In the genomic region with DNA sequence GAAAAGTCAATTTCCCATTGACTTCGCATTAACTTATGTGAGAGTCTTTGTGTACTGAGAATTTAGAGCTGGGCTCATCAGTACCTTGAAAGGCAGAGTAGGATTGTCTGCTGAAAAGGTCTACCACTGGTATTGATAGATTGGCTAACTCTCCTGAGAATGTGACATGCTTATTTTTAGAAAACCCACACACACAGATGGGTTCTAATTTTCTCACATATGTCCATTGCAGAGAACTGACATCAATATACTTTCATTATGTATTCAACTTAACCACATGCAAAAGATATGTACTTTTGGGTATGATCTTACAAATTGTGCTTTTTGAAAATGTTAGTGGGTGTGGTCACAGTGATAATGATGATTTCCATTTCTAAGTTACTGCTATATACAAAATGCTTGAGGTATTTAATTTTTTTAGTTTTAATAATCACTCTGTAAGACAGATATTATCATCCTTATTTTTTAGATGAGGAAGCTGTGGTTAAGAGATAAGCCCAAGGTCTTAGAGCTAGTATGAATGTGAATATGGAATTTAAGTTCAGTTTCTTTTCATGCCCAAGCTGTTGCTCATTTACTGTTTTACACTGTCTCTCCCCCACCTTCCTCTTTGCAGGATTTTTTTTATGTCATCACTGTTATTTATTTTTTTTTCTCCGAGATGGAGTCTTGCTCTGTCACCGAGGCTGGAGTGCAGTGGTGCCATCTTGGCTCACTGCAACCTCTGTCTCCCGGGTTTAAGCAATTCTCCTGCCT, we compare ENCODE assay signal across 9 cellular contexts. TPM values are rescaled to one million over a fixed set of nuclear protein-coding genes. Genes with fewer than 3 reads are reported as not detected.
A peak's percentile ranks its signal among the peaks of the same experiment; 100 is the strongest.
DNase-seq lines count a peak whose midpoint lies in the region; ATAC-seq lines count a peak whose summit lies in the region.
"Had no signal": no experiment of that assay in that cellular context is flagged by ENCODE, and none has a peak within 500 bp of the region (broad histone marks: within the 10 kb centered on the region; RNA-seq: fewer than 3 reads in every experiment).

No MANE protein-coding gene starts in this region.

- ATAC-seq in GM18499 (IDR thresholded peaks at IDR 0.05; ENCODE audit: insufficient read depth, unreplicated experiment), result peak; percentile 92
- peak; percentile 89 for ATAC-seq in GM21390 (IDR thresholded peaks at IDR 0.05; ENCODE audit: unreplicated experiment)
- ATAC-seq in HG03280 (IDR thresholded peaks at IDR 0.05; ENCODE audit: unreplicated experiment), result peak; percentile 85
- ATAC-seq in activated naive CD8-positive, alpha-beta T cell treated with anti-CD3 and anti-CD28 coated beads, Interleukin-2, amount 10 ng/mL, durations not matched to agents 7 days and 5 days (ENCODE audit: low read depth), result peak; percentile 47

- no peak for DNase-seq in activated naive CD8-positive, alpha-beta T cell treated with anti-CD3 and anti-CD28 coated beads, Interleukin-2, amount 10 ng/mL, durations not matched to agents 7 days and 5 days
- DNase-seq in NCI-H1930 (lab: John Stamatoyannopoulos, UW) (no peak), DMS53 (lab: John Stamatoyannopoulos, UW) (no peak), dermis blood vessel endothelial cell (no peak), NCI-H2171 (lab: John Stamatoyannopoulos, UW) (no peak)

- H3K4me1 Mint-ChIP-seq in activated naive CD8-positive, alpha-beta T cell treated with anti-CD3 and anti-CD28 coated beads, Interleukin-2, amount 10 ng/mL, durations not matched to agents 7 days and 5 days, result peaks cover 13% of the 10 kb centered on the region

- H3K36me3 Mint-ChIP-seq in activated naive CD8-positive, alpha-beta T cell treated with anti-CD3 and anti-CD28 coated beads, Interleukin-2, amount 10 ng/mL, durations not matched to agents 7 days and 5 days, result peaks cover 28% of the 10 kb centered on the region

- H3K27me3 Mint-ChIP-seq in activated naive CD8-positive, alpha-beta T cell treated with anti-CD3 and anti-CD28 coated beads, Interleukin-2, amount 10 ng/mL, durations not matched to agents 7 days and 5 days, result no peaks in the 10 kb centered on the region
- H3K27me3 Mint-ChIP-seq: stimulated activated naive CD8-positive, alpha-beta T cell treated with anti-CD3 and anti-CD28 coated beads, Interleukin-15, Interleukin-2, amounts not matched to agents 100 ng/mL and 50 ng/mL, for 24 hours had no signal

- no peak overlapping the region for H3K27ac Mint-ChIP-seq in activated naive CD8-positive, alpha-beta T cell treated with anti-CD3 and anti-CD28 coated beads, Interleukin-2, amount 10 ng/mL, durations not matched to agents 7 days and 5 days
- H3K27ac Mint-ChIP-seq: stimulated activated naive CD8-positive, alpha-beta T cell treated with anti-CD3 and anti-CD28 coated beads, Interleukin-15, Interleukin-2, amounts not matched to agents 100 ng/mL and 50 ng/mL, for 24 hours had no signal

- no peak overlapping the region for H3K4me3 Mint-ChIP-seq in activated naive CD8-positive, alpha-beta T cell treated with anti-CD3 and anti-CD28 coated beads, Interleukin-2, amount 10 ng/mL, durations not matched to agents 7 days and 5 days
- H3K4me3 Mint-ChIP-seq: stimulated activated naive CD8-positive, alpha-beta T cell treated with anti-CD3 and anti-CD28 coated beads, Interleukin-15, Interleukin-2, amounts not matched to agents 100 ng/mL and 50 ng/mL, for 24 hours had no signal

- peaks cover 2% of the 10 kb centered on the region for H3K9me3 Mint-ChIP-seq in activated naive CD8-positive, alpha-beta T cell treated with anti-CD3 and anti-CD28 coated beads, Interleukin-2, amount 10 ng/mL, durations not matched to agents 7 days and 5 days
- H3K9me3 Mint-ChIP-seq: stimulated activated naive CD8-positive, alpha-beta T cell treated with anti-CD3 and anti-CD28 coated beads, Interleukin-15, Interleukin-2, amounts not matched to agents 100 ng/mL and 50 ng/mL, for 24 hours had no signal

- POLR2A ChIA-PET in activated naive CD8-positive, alpha-beta T cell treated with anti-CD3 and anti-CD28 coated beads, Interleukin-2, amount 10 ng/mL, durations not matched to agents 7 days and 5 days (lab: Charles Lee), result no interaction called here

RNA-seq across cellular contexts. Expression of gene MAP2K5, which starts 22.3 kb away (rescaled TPM):
- 10 to 100 TPM; 25.8 to 29.9 TPM for total RNA-seq in activated naive CD8-positive, alpha-beta T cell treated with anti-CD3 and anti-CD28 coated beads, Interleukin-2, amount 10 ng/mL, durations not matched to agents 7 days and 5 days
- total RNA-seq in dermis blood vessel endothelial cell, result 6.8 and 7.5 TPM in 2 replicates

RNA-seq across cellular contexts. Expression of gene C15orf61, which starts 43.8 kb away (rescaled TPM):
- total RNA-seq in activated naive CD8-positive, alpha-beta T cell treated with anti-CD3 and anti-CD28 coated beads, Interleukin-2, amount 10 ng/mL, durations not matched to agents 7 days and 5 days, result 1 to 10 TPM; 5.5 to 7.6 TPM
- total RNA-seq in dermis blood vessel endothelial cell, result 1.5 and 1.6 TPM in 2 replicates
